Comparison of ENCODE assay signal across 10 cellular contexts in the genomic region with DNA sequence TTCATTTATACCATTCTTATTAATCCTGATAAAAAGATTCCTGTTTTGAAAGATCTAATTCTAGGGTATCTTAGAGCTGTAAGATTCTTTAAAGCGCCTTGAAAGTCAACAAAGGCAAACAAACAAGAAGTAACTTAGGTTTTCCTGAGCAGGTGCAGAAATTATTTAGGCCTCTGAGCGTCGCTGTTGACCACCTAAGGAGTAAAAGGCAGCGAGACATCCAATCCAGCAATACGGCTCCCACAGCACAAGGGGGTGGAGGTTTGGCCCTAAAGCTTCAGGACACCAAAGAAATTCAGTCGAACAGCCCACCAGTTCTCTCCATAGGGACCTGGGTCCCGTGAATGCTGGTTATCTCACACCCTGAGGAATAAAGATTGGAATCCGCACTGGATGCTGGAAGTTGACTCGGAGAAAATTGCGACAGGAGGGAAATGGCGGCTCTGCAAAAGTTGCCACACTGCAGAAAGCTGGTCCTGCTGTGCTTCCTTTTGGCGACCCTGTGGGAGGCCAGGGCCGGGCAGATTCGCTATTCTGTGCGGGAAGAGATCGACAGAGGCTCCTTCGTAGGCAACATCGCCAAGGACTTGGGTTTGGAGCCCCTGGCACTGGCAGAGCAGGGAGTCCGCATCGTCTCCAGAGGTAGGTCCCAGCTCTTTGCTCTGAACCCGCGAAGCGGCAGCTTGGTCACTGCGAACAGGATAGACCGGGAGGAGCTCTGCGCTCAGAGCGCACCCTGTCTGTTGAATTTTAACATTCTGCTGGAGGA. TPM values are rescaled to one million over a fixed set of nuclear protein-coding genes. Genes with fewer than 3 reads are reported as not detected.
DNase-seq lines count a peak whose midpoint lies in the region; ATAC-seq and TF ChIP-seq lines count a peak whose summit lies in the region.
"Had no signal": no experiment of that assay in that cellular context is flagged by ENCODE, and none has a peak within 500 bp of the region (broad histone marks: within the 10 kb centered on the region; RNA-seq: fewer than 3 reads in every experiment).

A gene (plus strand): TSS at position 223 of the 769 bp plus-strand sequence.

- H3K9me3 Mint-ChIP-seq in stimulated activated memory B cell treated with anti-CD40 and anti-IgM and Interleukin-4, amounts not matched to agents 10 μg/mL and 1 μg/mL and 100 μg/mL, for 72 hours, result peaks cover 27% of the 10 kb centered on the region
- H3K9me3 Mint-ChIP-seq in osteocyte (ENCODE audit: unreplicated experiment), result peaks cover 51% of the 10 kb centered on the region
- peaks cover 54% of the 10 kb centered on the region for H3K9me3 Mint-ChIP-seq in activated T-cell treated with anti-CD3 and anti-CD28 coated beads, Interleukin-2, amount 50 U/mL, for 4 hours

- no peak within 1 kb of the TSS for H3K27ac Mint-ChIP-seq in stimulated activated memory B cell treated with anti-CD40 and anti-IgM and Interleukin-4, amounts not matched to agents 10 μg/mL and 1 μg/mL and 100 μg/mL, for 72 hours
- H3K27ac Mint-ChIP-seq in osteocyte (ENCODE audit: unreplicated experiment), result no peak within 1 kb of the TSS

- ATAC-seq in GM18868 (IDR thresholded peaks at IDR 0.05; ENCODE audit: unreplicated experiment), result peak; percentile 94
- ATAC-seq in stimulated activated memory B cell treated with anti-CD40 and anti-IgM and Interleukin-4, amounts not matched to agents 10 μg/mL and 1 μg/mL and 100 μg/mL, for 72 hours, result no peak
- ATAC-seq in activated T-cell treated with anti-CD3 and anti-CD28 coated beads, Interleukin-2, amount 50 U/mL, for 4 hours, result no peak

- peak within 1 kb of the TSS; percentile 18 for H3K4me3 Mint-ChIP-seq in stimulated activated memory B cell treated with anti-CD40 and anti-IgM and Interleukin-4, amounts not matched to agents 10 μg/mL and 1 μg/mL and 100 μg/mL, for 72 hours
- no peak within 1 kb of the TSS for H3K4me3 Mint-ChIP-seq in osteocyte (ENCODE audit: unreplicated experiment)
- no peak within 1 kb of the TSS for H3K4me3 Mint-ChIP-seq in activated T-cell treated with anti-CD3 and anti-CD28 coated beads, Interleukin-2, amount 50 U/mL, for 4 hours

- peaks cover 91% of the 10 kb centered on the region for H3K27me3 Mint-ChIP-seq in stimulated activated memory B cell treated with anti-CD40 and anti-IgM and Interleukin-4, amounts not matched to agents 10 μg/mL and 1 μg/mL and 100 μg/mL, for 72 hours
- H3K27me3 Mint-ChIP-seq in osteocyte (ENCODE audit: unreplicated experiment), result peaks cover 2% of the 10 kb centered on the region
- H3K27me3 Mint-ChIP-seq in activated T-cell treated with anti-CD3 and anti-CD28 coated beads, Interleukin-2, amount 50 U/mL, for 4 hours (ENCODE audit: low read depth), result peaks cover 85% of the 10 kb centered on the region

- no peak for TF ChIP-seq CTCF in osteocyte (IDR thresholded peaks at IDR 0.05)

- H3K36me3 Mint-ChIP-seq in stimulated activated memory B cell treated with anti-CD40 and anti-IgM and Interleukin-4, amounts not matched to agents 10 μg/mL and 1 μg/mL and 100 μg/mL, for 72 hours, result no peaks in the 10 kb centered on the region
- no peaks in the 10 kb centered on the region for H3K36me3 Mint-ChIP-seq in osteocyte (ENCODE audit: unreplicated experiment)
- peaks cover 2% of the 10 kb centered on the region for H3K36me3 Mint-ChIP-seq in activated T-cell treated with anti-CD3 and anti-CD28 coated beads, Interleukin-2, amount 50 U/mL, for 4 hours (ENCODE audit: insufficient read depth)

- peak; percentile 65 for DNase-seq in RPMI8226
- DNase-seq in foreskin melanocyte, result peak; percentile 24
- no peak for DNase-seq in osteocyte (ENCODE audit: extremely low spot score, unreplicated experiment)
- DNase-seq in activated T-cell treated with anti-CD3 and anti-CD28 coated beads, Interleukin-2, amount 50 U/mL, for 4 hours, result no peak
- no peak for DNase-seq in SW480 (ENCODE audit: low spot score)
- DNase-seq in DMS114 treated with DMSO at 0.1 percent for 48 hours (lab: John Stamatoyannopoulos, UW; ENCODE audit: unreplicated experiment), result no peak
- DNase-seq: central memory CD4-positive, alpha-beta T cell; KG1 had no signal

- no peaks in the 10 kb centered on the region for H3K4me1 Mint-ChIP-seq in stimulated activated memory B cell treated with anti-CD40 and anti-IgM and Interleukin-4, amounts not matched to agents 10 μg/mL and 1 μg/mL and 100 μg/mL, for 72 hours
- H3K4me1 Mint-ChIP-seq in osteocyte (ENCODE audit: unreplicated experiment), result no peaks in the 10 kb centered on the region
- no peaks in the 10 kb centered on the region for H3K4me1 Mint-ChIP-seq in activated T-cell treated with anti-CD3 and anti-CD28 coated beads, Interleukin-2, amount 50 U/mL, for 4 hours (ENCODE audit: low read depth)

RNA-seq across cellular contexts. Expression of the gene that starts here (rescaled TPM):
- 0.21 TPM in 1 of 2 replicates, not detected in the other for total RNA-seq in osteocyte
- total RNA-seq in activated T-cell treated with anti-CD3 and anti-CD28 coated beads, Interleukin-2, amount 50 U/mL, for 4 hours, result under 1 TPM in 1 of 3 donors, not detected in 2; 0.05 TPM

Comparison
In these comparisons a context has a peak if more than half of its experiments do, and no peak if none do; other contexts are left out.
1. DNase-seq: peak in RPMI8226 (single experiment) and foreskin melanocyte (single experiment); none in osteocyte (single experiment), activated T-cell treated with anti-CD3 and anti-CD28 coated beads, Interleukin-2, amount 50 U/mL, for 4 hours (single experiment), SW480 (single experiment) and DMS114 treated with DMSO at 0.1 percent for 48 hours (single experiment).